In the genomic region with DNA sequence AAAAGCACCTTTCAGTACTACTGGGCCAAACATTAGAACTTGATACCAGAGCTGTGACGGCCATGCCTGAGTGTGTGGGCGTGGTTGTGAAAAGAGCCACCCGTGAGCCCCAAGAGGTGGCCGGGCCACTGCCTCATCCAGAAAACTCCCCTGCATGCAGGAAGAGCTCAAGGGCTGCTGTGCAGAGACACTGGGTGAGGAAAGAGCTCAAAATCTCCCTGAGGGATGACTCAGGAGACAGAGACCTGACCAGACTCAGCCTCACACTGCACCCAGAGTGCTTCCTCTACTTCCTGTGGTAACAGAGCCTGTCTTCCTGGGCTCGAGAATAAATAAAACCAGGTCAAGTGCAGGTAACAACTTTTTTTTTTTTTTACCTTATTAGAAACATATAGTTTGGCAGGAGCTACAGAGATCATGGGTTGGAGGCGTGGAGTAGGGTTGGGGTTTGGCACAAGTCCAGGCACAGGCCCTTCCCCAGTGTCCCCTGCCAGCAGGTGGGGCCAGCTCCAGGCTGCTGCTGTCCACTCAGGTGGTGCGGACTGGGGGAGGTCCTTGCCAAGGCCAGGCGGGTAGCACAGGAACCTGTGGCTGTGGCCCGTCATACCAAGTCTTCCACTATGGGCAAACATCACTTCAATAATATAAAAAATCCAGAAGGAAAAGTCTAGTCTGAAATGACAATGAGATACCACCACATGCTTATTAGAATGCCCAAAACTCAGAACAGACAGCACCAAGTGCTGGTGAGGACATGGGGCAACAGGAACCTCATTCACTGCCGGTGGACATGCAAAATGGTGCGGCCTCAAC, we compare ENCODE assay signal across 1 cellular context.
TF ChIP-seq lines count a peak whose summit lies in the region.

No MANE protein-coding gene starts in this region.

TF ChIP-seq in HepG2, 621 proteins besides CTCF, POLR2A, EP300 and RAD21 (continues in another document):
- TF ChIP-seq ZNF724P (CRISPR knock-in tag; IDR thresholded peaks at IDR 0.05; ENCODE audit: borderline replicate concordance): no peak
- TF ChIP-seq, protein P1, sequence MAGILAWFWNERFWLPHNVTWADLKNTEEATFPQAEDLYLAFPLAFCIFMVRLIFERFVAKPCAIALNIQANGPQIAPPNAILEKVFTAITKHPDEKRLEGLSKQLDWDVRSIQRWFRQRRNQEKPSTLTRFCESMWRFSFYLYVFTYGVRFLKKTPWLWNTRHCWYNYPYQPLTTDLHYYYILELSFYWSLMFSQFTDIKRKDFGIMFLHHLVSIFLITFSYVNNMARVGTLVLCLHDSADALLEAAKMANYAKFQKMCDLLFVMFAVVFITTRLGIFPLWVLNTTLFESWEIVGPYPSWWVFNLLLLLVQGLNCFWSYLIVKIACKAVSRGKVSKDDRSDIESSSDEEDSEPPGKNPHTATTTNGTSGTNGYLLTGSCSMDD (CRISPR knock-in tag; IDR thresholded peaks at IDR 0.05): no peak
- no peak for TF ChIP-seq ZNF383 (CRISPR knock-in tag; IDR thresholded peaks at IDR 0.05; ENCODE audit: borderline replicate concordance)
- TF ChIP-seq ZNF34 (CRISPR knock-in tag; IDR thresholded peaks at IDR 0.05; ENCODE audit: borderline replicate concordance): no peak
- no peak for TF ChIP-seq TP53 (CRISPR knock-in tag; conservative IDR thresholded peaks at IDR 0.05)
- TF ChIP-seq ZNF563 (CRISPR knock-in tag; IDR thresholded peaks at IDR 0.05): no peak
- TF ChIP-seq ATF1 (CRISPR knock-in tag; IDR thresholded peaks at IDR 0.05): no peak
- no peak for TF ChIP-seq ZNF629 (CRISPR knock-in tag; conservative IDR thresholded peaks at IDR 0.05)
- TF ChIP-seq, protein P2, sequence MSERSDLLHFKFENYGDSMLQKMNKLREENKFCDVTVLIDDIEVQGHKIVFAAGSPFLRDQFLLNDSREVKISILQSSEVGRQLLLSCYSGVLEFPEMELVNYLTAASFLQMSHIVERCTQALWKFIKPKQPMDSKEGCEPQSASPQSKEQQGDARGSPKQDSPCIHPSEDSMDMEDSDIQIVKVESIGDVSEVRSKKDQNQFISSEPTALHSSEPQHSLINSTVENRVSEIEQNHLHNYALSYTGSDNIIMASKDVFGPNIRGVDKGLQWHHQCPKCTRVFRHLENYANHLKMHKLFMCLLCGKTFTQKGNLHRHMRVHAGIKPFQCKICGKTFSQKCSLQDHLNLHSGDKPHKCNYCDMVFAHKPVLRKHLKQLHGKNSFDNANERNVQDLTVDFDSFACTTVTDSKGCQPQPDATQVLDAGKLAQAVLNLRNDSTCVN (CRISPR knock-in tag; IDR thresholded peaks at IDR 0.05; ENCODE audit: borderline replicate concordance): no peak
- TF ChIP-seq, protein P3, sequence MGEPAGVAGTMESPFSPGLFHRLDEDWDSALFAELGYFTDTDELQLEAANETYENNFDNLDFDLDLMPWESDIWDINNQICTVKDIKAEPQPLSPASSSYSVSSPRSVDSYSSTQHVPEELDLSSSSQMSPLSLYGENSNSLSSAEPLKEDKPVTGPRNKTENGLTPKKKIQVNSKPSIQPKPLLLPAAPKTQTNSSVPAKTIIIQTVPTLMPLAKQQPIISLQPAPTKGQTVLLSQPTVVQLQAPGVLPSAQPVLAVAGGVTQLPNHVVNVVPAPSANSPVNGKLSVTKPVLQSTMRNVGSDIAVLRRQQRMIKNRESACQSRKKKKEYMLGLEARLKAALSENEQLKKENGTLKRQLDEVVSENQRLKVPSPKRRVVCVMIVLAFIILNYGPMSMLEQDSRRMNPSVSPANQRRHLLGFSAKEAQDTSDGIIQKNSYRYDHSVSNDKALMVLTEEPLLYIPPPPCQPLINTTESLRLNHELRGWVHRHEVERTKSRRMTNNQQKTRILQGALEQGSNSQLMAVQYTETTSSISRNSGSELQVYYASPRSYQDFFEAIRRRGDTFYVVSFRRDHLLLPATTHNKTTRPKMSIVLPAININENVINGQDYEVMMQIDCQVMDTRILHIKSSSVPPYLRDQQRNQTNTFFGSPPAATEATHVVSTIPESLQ (CRISPR knock-in tag; conservative IDR thresholded peaks at IDR 0.05): no peak
- TF ChIP-seq ZNF850 (CRISPR knock-in tag; conservative IDR thresholded peaks at IDR 0.05): no peak
- TF ChIP-seq, protein P4, sequence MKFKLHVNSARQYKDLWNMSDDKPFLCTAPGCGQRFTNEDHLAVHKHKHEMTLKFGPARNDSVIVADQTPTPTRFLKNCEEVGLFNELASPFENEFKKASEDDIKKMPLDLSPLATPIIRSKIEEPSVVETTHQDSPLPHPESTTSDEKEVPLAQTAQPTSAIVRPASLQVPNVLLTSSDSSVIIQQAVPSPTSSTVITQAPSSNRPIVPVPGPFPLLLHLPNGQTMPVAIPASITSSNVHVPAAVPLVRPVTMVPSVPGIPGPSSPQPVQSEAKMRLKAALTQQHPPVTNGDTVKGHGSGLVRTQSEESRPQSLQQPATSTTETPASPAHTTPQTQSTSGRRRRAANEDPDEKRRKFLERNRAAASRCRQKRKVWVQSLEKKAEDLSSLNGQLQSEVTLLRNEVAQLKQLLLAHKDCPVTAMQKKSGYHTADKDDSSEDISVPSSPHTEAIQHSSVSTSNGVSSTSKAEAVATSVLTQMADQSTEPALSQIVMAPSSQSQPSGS (CRISPR knock-in tag; IDR thresholded peaks at IDR 0.05): no peak
- no peak for TF ChIP-seq CEBPB (IDR thresholded peaks at IDR 0.05; ENCODE audit: borderline replicate concordance, low read depth, low read length)
- TF ChIP-seq SATB2 (CRISPR knock-in tag; IDR thresholded peaks at IDR 0.05): no peak
- TF ChIP-seq, protein P5, sequence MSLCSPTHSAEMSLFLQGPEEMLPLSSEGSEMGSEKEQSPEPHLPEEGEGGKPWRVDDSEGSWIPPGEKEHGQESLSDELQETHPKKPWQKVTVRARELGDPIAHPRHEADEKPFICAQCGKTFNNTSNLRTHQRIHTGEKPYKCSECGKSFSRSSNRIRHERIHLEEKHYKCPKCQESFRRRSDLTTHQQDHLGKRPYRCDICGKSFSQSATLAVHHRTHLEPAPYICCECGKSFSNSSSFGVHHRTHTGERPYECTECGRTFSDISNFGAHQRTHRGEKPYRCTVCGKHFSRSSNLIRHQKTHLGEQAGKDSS (CRISPR knock-in tag; IDR thresholded peaks at IDR 0.05; ENCODE audit: borderline replicate concordance, low read depth): 0 out of 2 replicates have a peak, but pooled peaks have one; percentile 24
- TF ChIP-seq, protein P6, sequence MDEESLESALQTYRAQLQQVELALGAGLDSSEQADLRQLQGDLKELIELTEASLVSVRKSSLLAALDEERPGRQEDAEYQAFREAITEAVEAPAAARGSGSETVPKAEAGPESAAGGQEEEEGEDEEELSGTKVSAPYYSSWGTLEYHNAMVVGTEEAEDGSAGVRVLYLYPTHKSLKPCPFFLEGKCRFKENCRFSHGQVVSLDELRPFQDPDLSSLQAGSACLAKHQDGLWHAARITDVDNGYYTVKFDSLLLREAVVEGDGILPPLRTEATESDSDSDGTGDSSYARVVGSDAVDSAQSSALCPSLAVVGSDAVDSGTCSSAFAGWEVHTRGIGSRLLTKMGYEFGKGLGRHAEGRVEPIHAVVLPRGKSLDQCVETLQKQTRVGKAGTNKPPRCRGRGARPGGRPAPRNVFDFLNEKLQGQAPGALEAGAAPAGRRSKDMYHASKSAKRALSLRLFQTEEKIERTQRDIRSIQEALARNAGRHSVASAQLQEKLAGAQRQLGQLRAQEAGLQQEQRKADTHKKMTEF (CRISPR knock-in tag; IDR thresholded peaks at IDR 0.05): peak; percentile 28; the same call in 1 of the 2 replicates
- no peak for TF ChIP-seq ELF4 (CRISPR knock-in tag; IDR thresholded peaks at IDR 0.05; ENCODE audit: borderline replicate concordance)
- TF ChIP-seq ZBTB3 (CRISPR knock-in tag; IDR thresholded peaks at IDR 0.05; ENCODE audit: borderline replicate concordance, low read depth): no peak
- TF ChIP-seq SMAD1 (CRISPR knock-in tag; IDR thresholded peaks at IDR 0.05; ENCODE audit: borderline replicate concordance, low read depth): no peak
- TF ChIP-seq MYC (CRISPR knock-in tag; IDR thresholded peaks at IDR 0.05; ENCODE audit: borderline replicate concordance): no peak
- TF ChIP-seq, protein P7, sequence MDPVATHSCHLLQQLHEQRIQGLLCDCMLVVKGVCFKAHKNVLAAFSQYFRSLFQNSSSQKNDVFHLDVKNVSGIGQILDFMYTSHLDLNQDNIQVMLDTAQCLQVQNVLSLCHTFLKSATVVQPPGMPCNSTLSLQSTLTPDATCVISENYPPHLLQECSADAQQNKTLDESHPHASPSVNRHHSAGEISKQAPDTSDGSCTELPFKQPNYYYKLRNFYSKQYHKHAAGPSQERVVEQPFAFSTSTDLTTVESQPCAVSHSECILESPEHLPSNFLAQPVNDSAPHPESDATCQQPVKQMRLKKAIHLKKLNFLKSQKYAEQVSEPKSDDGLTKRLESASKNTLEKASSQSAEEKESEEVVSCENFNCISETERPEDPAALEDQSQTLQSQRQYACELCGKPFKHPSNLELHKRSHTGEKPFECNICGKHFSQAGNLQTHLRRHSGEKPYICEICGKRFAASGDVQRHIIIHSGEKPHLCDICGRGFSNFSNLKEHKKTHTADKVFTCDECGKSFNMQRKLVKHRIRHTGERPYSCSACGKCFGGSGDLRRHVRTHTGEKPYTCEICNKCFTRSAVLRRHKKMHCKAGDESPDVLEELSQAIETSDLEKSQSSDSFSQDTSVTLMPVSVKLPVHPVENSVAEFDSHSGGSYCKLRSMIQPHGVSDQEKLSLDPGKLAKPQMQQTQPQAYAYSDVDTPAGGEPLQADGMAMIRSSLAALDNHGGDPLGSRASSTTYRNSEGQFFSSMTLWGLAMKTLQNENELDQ (CRISPR knock-in tag; IDR thresholded peaks at IDR 0.05; ENCODE audit: borderline replicate concordance): no peak
- TF ChIP-seq ZSCAN30 (CRISPR knock-in tag; IDR thresholded peaks at IDR 0.05): no peak
- TF ChIP-seq, protein P8, sequence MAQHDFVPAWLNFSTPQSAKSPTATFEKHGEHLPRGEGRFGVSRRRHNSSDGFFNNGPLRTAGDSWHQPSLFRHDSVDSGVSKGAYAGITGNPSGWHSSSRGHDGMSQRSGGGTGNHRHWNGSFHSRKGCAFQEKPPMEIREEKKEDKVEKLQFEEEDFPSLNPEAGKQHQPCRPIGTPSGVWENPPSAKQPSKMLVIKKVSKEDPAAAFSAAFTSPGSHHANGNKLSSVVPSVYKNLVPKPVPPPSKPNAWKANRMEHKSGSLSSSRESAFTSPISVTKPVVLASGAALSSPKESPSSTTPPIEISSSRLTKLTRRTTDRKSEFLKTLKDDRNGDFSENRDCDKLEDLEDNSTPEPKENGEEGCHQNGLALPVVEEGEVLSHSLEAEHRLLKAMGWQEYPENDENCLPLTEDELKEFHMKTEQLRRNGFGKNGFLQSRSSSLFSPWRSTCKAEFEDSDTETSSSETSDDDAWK (CRISPR knock-in tag; IDR thresholded peaks at IDR 0.05): no peak
- TF ChIP-seq, protein P9, sequence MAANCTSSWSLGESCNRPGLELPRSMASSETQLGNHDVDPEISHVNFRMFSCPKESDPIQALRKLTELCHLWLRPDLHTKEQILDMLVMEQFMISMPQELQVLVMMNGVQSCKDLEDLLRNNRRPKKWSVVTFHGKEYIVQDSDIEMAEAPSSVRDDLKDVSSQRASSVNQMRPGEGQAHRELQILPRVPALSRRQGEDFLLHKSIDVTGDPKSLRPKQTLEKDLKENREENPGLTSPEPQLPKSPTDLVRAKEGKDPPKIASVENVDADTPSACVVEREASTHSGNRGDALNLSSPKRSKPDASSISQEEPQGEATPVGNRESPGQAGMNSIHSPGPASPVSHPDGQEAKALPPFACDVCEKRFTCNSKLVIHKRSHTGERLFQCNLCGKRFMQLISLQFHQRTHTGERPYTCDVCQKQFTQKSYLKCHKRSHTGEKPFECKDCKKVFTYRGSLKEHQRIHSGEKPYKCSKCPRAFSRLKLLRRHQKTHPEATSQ (CRISPR knock-in tag; IDR thresholded peaks at IDR 0.05; ENCODE audit: borderline replicate concordance): no peak
- no peak for TF ChIP-seq KMT2B (CRISPR knock-in tag; IDR thresholded peaks at IDR 0.05)
- TF ChIP-seq, protein P10, sequence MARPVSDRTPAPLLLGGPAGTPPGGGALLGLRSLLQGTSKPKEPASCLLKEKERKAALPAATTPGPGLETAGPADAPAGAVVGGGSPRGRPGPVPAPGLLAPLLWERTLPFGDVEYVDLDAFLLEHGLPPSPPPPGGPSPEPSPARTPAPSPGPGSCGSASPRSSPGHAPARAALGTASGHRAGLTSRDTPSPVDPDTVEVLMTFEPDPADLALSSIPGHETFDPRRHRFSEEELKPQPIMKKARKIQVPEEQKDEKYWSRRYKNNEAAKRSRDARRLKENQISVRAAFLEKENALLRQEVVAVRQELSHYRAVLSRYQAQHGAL (CRISPR knock-in tag; IDR thresholded peaks at IDR 0.05; ENCODE audit: not compliant biosample characterization): no peak
- TF ChIP-seq, protein P11, sequence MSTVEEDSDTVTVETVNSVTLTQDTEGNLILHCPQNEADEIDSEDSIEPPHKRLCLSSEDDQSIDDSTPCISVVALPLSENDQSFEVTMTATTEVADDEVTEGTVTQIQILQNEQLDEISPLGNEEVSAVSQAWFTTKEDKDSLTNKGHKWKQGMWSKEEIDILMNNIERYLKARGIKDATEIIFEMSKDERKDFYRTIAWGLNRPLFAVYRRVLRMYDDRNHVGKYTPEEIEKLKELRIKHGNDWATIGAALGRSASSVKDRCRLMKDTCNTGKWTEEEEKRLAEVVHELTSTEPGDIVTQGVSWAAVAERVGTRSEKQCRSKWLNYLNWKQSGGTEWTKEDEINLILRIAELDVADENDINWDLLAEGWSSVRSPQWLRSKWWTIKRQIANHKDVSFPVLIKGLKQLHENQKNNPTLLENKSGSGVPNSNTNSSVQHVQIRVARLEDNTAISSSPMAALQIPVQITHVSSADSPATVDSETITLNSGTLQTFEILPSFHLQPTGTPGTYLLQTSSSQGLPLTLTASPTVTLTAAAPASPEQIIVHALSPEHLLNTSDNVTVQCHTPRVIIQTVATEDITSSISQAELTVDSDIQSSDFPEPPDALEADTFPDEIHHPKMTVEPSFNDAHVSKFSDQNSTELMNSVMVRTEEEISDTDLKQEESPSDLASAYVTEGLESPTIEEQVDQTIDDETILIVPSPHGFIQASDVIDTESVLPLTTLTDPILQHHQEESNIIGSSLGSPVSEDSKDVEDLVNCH (CRISPR knock-in tag; IDR thresholded peaks at IDR 0.05): no peak
- TF ChIP-seq, protein P12, sequence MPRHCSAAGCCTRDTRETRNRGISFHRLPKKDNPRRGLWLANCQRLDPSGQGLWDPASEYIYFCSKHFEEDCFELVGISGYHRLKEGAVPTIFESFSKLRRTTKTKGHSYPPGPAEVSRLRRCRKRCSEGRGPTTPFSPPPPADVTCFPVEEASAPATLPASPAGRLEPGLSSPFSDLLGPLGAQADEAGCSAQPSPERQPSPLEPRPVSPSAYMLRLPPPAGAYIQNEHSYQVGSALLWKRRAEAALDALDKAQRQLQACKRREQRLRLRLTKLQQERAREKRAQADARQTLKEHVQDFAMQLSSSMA (CRISPR knock-in tag; IDR thresholded peaks at IDR 0.05): no peak
- TF ChIP-seq ERF (CRISPR knock-in tag; IDR thresholded peaks at IDR 0.05): 0 out of 2 replicates have a peak, but pooled peaks have one; percentile 51
- TF ChIP-seq ZNF44 (CRISPR knock-in tag; IDR thresholded peaks at IDR 0.05): no peak
- no peak for TF ChIP-seq ZFP36L2 (CRISPR knock-in tag; IDR thresholded peaks at IDR 0.05)
- no peak for TF ChIP-seq GATAD1 (CRISPR knock-in tag; IDR thresholded peaks at IDR 0.05)
